Comparison of ENCODE assay signal across 8 cellular contexts in genomic region chr15:72375501-72375845, GRCh38. TPM values are rescaled to one million over a fixed set of nuclear protein-coding genes. Genes with fewer than 3 reads are reported as not detected.
DNase-seq lines count a peak whose midpoint lies in the region; ATAC-seq and TF ChIP-seq lines count a peak whose summit lies in the region.

No MANE protein-coding gene starts in this region.

- peaks cover 58% of the 10 kb centered on the region for H3K4me1 Mint-ChIP-seq in CD8-positive, alpha-beta T cell (ENCODE audit: low read depth)

- H3K9me3 Mint-ChIP-seq in CD8-positive, alpha-beta T cell = no peaks in the 10 kb centered on the region

- no peaks in the 10 kb centered on the region for H3K27me3 ChIP-seq in CD8-positive, alpha-beta T cell (ENCODE audit: insufficient read depth, low read length)
- peaks cover 3% of the 10 kb centered on the region for H3K27me3 ChIP-seq in adipocyte (replicated peaks; ENCODE audit: control insufficient read depth, insufficient read depth, low read length)
- no peaks in the 10 kb centered on the region for H3K27me3 ChIP-seq in iPS-18a (ENCODE audit: control insufficient read depth, insufficient read depth, low read length)
- no peaks in the 10 kb centered on the region for H3K27me3 ChIP-seq in smooth muscle cell (ENCODE audit: low read depth)

- H3K36me3 Mint-ChIP-seq in CD8-positive, alpha-beta T cell = peaks cover 19% of the 10 kb centered on the region

- H3K27ac ChIP-seq in CD8-positive, alpha-beta T cell (ENCODE audit: low read depth, low read length) = peak overlapping the region; percentile 83
- H3K27ac ChIP-seq in iPS-18a (ENCODE audit: low read length) = peak overlapping the region; percentile 64
- H3K27ac ChIP-seq in smooth muscle cell (ENCODE audit: low read depth) = peak overlapping the region; percentile 68

- ATAC-seq in CD8-positive, alpha-beta T cell = peak; percentile 56
- ATAC-seq in GM21360 (IDR thresholded peaks at IDR 0.05; ENCODE audit: unreplicated experiment) (peak; percentile 48), HG03521 (IDR thresholded peaks at IDR 0.05; ENCODE audit: unreplicated experiment) (peak; percentile 39)

- intact Hi-C loops in CD8-positive, alpha-beta T cell (cut with DNase I, micrococcal nuclease) = loop anchor here (2.0 to 10.0 kb wide), 7 partner anchors 53 to 312 kb away; partner anchors contain the start of genes BBS4 (in 2 of the 2), HIGD2B (in 2 of the 2), CELF6 (in 1 of the 2) and MYO9A (in 1 of the 2)

- DNase-seq in CD8-positive, alpha-beta T cell = no peak
- DNase-seq in adipocyte (ENCODE audit: low read depth) (no peak), smooth muscle cell (lab: John Stamatoyannopoulos, UW; ENCODE audit: unreplicated experiment) (no peak), retina (no peak), occipital lobe (lab: John Stamatoyannopoulos, UW) (no peak)

- H3K9me3 ChIP-seq in CD8-positive, alpha-beta T cell (ENCODE audit: low read length) = no peaks in the 10 kb centered on the region
- no peaks in the 10 kb centered on the region for H3K9me3 ChIP-seq in adipocyte (ENCODE audit: control insufficient read depth, low read length)
- no peaks in the 10 kb centered on the region for H3K9me3 ChIP-seq in iPS-18a (ENCODE audit: control insufficient read depth, low read depth, low read length)
- H3K9me3 ChIP-seq in smooth muscle cell (replicated peaks; ENCODE audit: low read depth) = no peaks in the 10 kb centered on the region

- H3K4me1 ChIP-seq in CD8-positive, alpha-beta T cell (ENCODE audit: insufficient read depth, low read length) = peaks cover 36% of the 10 kb centered on the region
- peaks cover 18% of the 10 kb centered on the region for H3K4me1 ChIP-seq in adipocyte (ENCODE audit: control insufficient read depth, insufficient read depth, low read length)
- H3K4me1 ChIP-seq in iPS-18a (ENCODE audit: control insufficient read depth, low read depth, low read length) = peaks cover 9% of the 10 kb centered on the region
- H3K4me1 ChIP-seq in smooth muscle cell (ENCODE audit: low read depth) = peaks cover 4% of the 10 kb centered on the region

- H3F3A ChIP-seq in smooth muscle cell (ENCODE audit: low read depth) = no peaks in the 10 kb centered on the region

- peak overlapping the region; percentile 98 for H2AFZ ChIP-seq in smooth muscle cell (ENCODE audit: low read depth)

- no peaks in the 10 kb centered on the region for H3K27me3 Mint-ChIP-seq in CD8-positive, alpha-beta T cell (ENCODE audit: low read depth)

- H3K79me2 ChIP-seq in smooth muscle cell (ENCODE audit: low read depth) = peaks cover 40% of the 10 kb centered on the region

- H4K20me1 ChIP-seq in smooth muscle cell (ENCODE audit: low read depth) = peaks cover 6% of the 10 kb centered on the region

- peak overlapping the region; percentile 90 for H3K4me3 Mint-ChIP-seq in CD8-positive, alpha-beta T cell

- CTCF ChIA-PET in CD8-positive, alpha-beta T cell (lab: Charles Lee) = interaction anchor here (0.9 to 1.4 kb wide), 3 partner anchors 12 to 158 kb away, joined by 3 to 4 read pairs (median 3); no protein-coding TSS in a partner anchor

- under 1% methylated on average over 17 of the region's 17 CpGs for WGBS in smooth muscle cell (ENCODE audit: low lambda C conversion rate)

- peak overlapping the region; percentile 96 for H3K9ac ChIP-seq in adipocyte (ENCODE audit: low read length)
- peak overlapping the region; percentile 84 for H3K9ac ChIP-seq in iPS-18a (ENCODE audit: low read length)
- peak overlapping the region; percentile 93 for H3K9ac ChIP-seq in smooth muscle cell (ENCODE audit: low read depth)

- no peak for TF ChIP-seq CTCF in CD8-positive, alpha-beta T cell (IDR thresholded peaks at IDR 0.05)
- no peak for TF ChIP-seq CTCF in smooth muscle cell (IDR thresholded peaks at IDR 0.05; ENCODE audit: borderline replicate concordance, insufficient read depth, poor library complexity, severe bottlenecking)

- H3K4me3 ChIP-seq in CD8-positive, alpha-beta T cell (ENCODE audit: low read depth, low read length) = peak overlapping the region; percentile 75
- H3K4me3 ChIP-seq in adipocyte (ENCODE audit: low read length) (peak overlapping the region; percentile 95), iPS-18a (ENCODE audit: low read length) (peak overlapping the region; percentile 99), smooth muscle cell (peak overlapping the region; percentile 78)

- H3K27ac Mint-ChIP-seq in CD8-positive, alpha-beta T cell = peak overlapping the region; percentile 96

- H3K36me3 ChIP-seq in CD8-positive, alpha-beta T cell (ENCODE audit: insufficient read depth, low read length) = no peaks in the 10 kb centered on the region
- H3K36me3 ChIP-seq in adipocyte (ENCODE audit: control insufficient read depth, insufficient read depth, low read length, severe bottlenecking) (peaks cover under 1% of the 10 kb centered on the region), iPS-18a (ENCODE audit: control insufficient read depth, low read depth, low read length) (no peaks in the 10 kb centered on the region), smooth muscle cell (ENCODE audit: low read depth) (no peaks in the 10 kb centered on the region)

- H3K4me2 ChIP-seq in smooth muscle cell = peak overlapping the region; percentile 94

- POLR2A ChIA-PET in CD8-positive, alpha-beta T cell (lab: Charles Lee) = interaction anchor here (0.7 to 2.6 kb wide), 16 partner anchors 9 to 149 kb away, joined by 3 to 39 read pairs (median 6); partner anchors contain the start of gene ARIH1

RNA-seq across cellular contexts. Expression of gene HEXA, which starts 0.3 kb away (rescaled TPM):
- total RNA-seq in CD8-positive, alpha-beta T cell = 10 to 100 TPM; 68.6 to 76.0 TPM
- total RNA-seq in smooth muscle cell = 77.4 and 103 TPM in 2 replicates
- polyA plus RNA-seq in smooth muscle cell = 139 and 155 TPM in 2 replicates
- total RNA-seq in occipital lobe = 34.8 TPM

RNA-seq across cellular contexts. Expression of gene TMEM202, which starts 22.6 kb away (rescaled TPM):
- total RNA-seq in CD8-positive, alpha-beta T cell = not detected
- total RNA-seq in smooth muscle cell (not detected in 2 replicates), occipital lobe (not detected)
- not detected in 2 replicates for polyA plus RNA-seq in smooth muscle cell

RNA-seq across cellular contexts. Expression of gene CELF6, which starts 55.5 kb away (rescaled TPM):
- total RNA-seq in CD8-positive, alpha-beta T cell = 1 to 10 TPM; 2.4 to 2.7 TPM
- 0.81 and 1.9 TPM in 2 replicates for total RNA-seq in smooth muscle cell
- 0.19 and 0.43 TPM in 2 replicates for polyA plus RNA-seq in smooth muscle cell
- total RNA-seq in occipital lobe = 6.7 TPM
